15 cellular contexts compared by ENCODE assay signal in the genomic region with DNA sequence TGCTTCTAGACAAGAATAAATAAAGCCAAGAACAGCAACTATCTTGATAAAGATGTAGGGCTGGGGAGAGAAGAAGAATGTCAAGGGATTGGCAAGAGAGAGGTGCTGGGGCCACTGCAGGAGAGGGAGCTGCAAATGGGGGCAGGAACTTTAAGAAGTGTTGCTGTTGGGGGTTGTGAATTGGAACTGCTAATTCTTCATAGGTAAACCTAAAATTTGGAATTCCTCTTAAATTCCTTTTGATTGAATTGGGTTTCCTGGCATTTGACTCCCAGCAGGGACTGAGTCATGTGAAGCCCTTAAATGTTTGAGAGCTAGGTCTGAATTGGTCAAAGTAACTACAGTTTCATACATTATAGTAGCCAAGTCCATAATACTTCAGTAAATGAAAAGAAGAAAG.
A peak's percentile ranks its signal among the peaks of the same experiment; 100 is the strongest.
DNase-seq lines count a peak whose midpoint lies in the region; ATAC-seq and TF ChIP-seq lines count a peak whose summit lies in the region.
"Had no signal": no experiment of that assay in that cellular context is flagged by ENCODE, and none has a peak within 500 bp of the region (broad histone marks: within the 10 kb centered on the region; RNA-seq: fewer than 3 reads in every experiment).

No MANE protein-coding gene starts in this region.

- no peaks in the 10 kb centered on the region for H3K27me3 Mint-ChIP-seq in GM23338 (ENCODE audit: insufficient read depth, low read depth, poor library complexity)
- H3K27me3 Mint-ChIP-seq in WTC11 (ENCODE audit: low read depth) = no peaks in the 10 kb centered on the region; the same call in none of the 2 replicates
- H3K27me3 Mint-ChIP-seq: CD4-positive, CD25-positive, alpha-beta regulatory T cell had no signal

- H3K36me3 Mint-ChIP-seq in GM23338 (ENCODE audit: low read depth) (peaks cover 10% of the 10 kb centered on the region; the same call in 2 of the 3 replicates), WTC11 (peaks cover 9% of the 10 kb centered on the region)
- H3K36me3 Mint-ChIP-seq: CD4-positive, CD25-positive, alpha-beta regulatory T cell had no signal

- no peak overlapping the region for H2BK120ac ChIP-seq in mesendoderm (ENCODE audit: low read depth, low read length)

- no peak overlapping the region for H3K27ac ChIP-seq in GM23338 (ENCODE audit: low read depth)
- no peak overlapping the region for H3K27ac ChIP-seq in mesendoderm (ENCODE audit: low read depth, low read length)
- H3K27ac ChIP-seq: BLaER1 treated with 17β-estradiol and CSF1 and Interleukin-3, amounts not matched to agents 10 nM and 100 nM had no signal

- H3K4me3 Mint-ChIP-seq in GM23338 (no peak overlapping the region), WTC11 (no peak overlapping the region)
- H3K4me3 Mint-ChIP-seq: CD4-positive, CD25-positive, alpha-beta regulatory T cell; H9 had no signal

- H3K4me1 ChIP-seq in GM23338 (ENCODE audit: insufficient read depth) (no peaks in the 10 kb centered on the region), mesendoderm (ENCODE audit: control insufficient read depth, low read depth, low read length) (no peaks in the 10 kb centered on the region)
- H3K4me1 ChIP-seq: BLaER1 treated with 17β-estradiol and CSF1 and Interleukin-3, amounts not matched to agents 10 nM and 100 nM had no signal

- POLR2A ChIA-PET in WTC11 (lab: Charles Lee) = no interaction called here
- POLR2A ChIA-PET in HEK293T (lab: Yijun Ruan, JAX) = no interaction called here

- H2BK5ac ChIP-seq in mesendoderm (ENCODE audit: low read length) = no peak overlapping the region

- H3K36me3 ChIP-seq in GM23338 (ENCODE audit: insufficient read depth) (no peaks in the 10 kb centered on the region), mesendoderm (ENCODE audit: control insufficient read depth, insufficient read depth, low read length) (no peaks in the 10 kb centered on the region)
- H3K36me3 ChIP-seq: BLaER1 treated with 17β-estradiol and CSF1 and Interleukin-3, amounts not matched to agents 10 nM and 100 nM had no signal

- H3K4me3 ChIP-seq in GM23338 (no peak overlapping the region), choroid plexus epithelial cell (ENCODE audit: low read depth, low read length) (no peak overlapping the region), mesendoderm (ENCODE audit: low read length) (no peak overlapping the region)
- H3K4me3 ChIP-seq: BLaER1 treated with 17β-estradiol and CSF1 and Interleukin-3, amounts not matched to agents 10 nM and 100 nM had no signal

- no peaks in the 10 kb centered on the region for H3K79me1 ChIP-seq in mesendoderm (ENCODE audit: low read length)

- H3K79me2 ChIP-seq in GM23338 (replicated peaks; ENCODE audit: insufficient read depth) (no peaks in the 10 kb centered on the region), mesendoderm (ENCODE audit: control insufficient read depth, insufficient read depth, low read length) (no peaks in the 10 kb centered on the region)

- H3K56ac ChIP-seq in mesendoderm (ENCODE audit: low read length) = no peak overlapping the region

- H3K27ac Mint-ChIP-seq in GM23338 = 0 out of 2 replicates have a peak overlapping the region, but pooled peaks have one; percentile 15
- H3K27ac Mint-ChIP-seq in WTC11 = no peak overlapping the region
- H3K27ac Mint-ChIP-seq: CD4-positive, CD25-positive, alpha-beta regulatory T cell; H9 had no signal

- no peak overlapping the region for H2AFZ ChIP-seq in GM23338

- H3K4me2 ChIP-seq in GM23338 = no peak overlapping the region
- H3K4me2 ChIP-seq in mesendoderm (ENCODE audit: low read length) = no peak overlapping the region
- H3K4me2 ChIP-seq: BLaER1 treated with 17β-estradiol and CSF1 and Interleukin-3, amounts not matched to agents 10 nM and 100 nM had no signal

- no peak overlapping the region for H4K8ac ChIP-seq in mesendoderm (ENCODE audit: low read depth, low read length)

- H3F3A ChIP-seq in GM23338 (replicated peaks; ENCODE audit: low read depth) = no peaks in the 10 kb centered on the region

- H3K23ac ChIP-seq in mesendoderm (ENCODE audit: low read length) = no peak overlapping the region

- TF ChIP-seq CTCF in GM23338 (conservative IDR thresholded peaks at IDR 0.05; ENCODE audit: low read depth in 2 of 2) (no peak), WTC11 (IDR thresholded peaks at IDR 0.05) (no peak), choroid plexus epithelial cell (conservative IDR thresholded peaks at IDR 0.05; ENCODE audit: low read depth, low read length) (no peak)

- DNase-seq in GM23338 (ENCODE audit: low spot score) = no peak
- no peak for DNase-seq in WTC11 (ENCODE audit: low spot score)
- DNase-seq in choroid plexus epithelial cell (ENCODE audit: low read depth) = peak; percentile 40
- peak; percentile 47 for DNase-seq in mesendoderm
- DNase-seq in HEK293T (ENCODE audit: extremely low spot score) = no peak
- no peak for DNase-seq in ureter (ENCODE audit: low spot score)
- DNase-seq: 8988T; AML-193; CD4-positive, CD25-positive, alpha-beta regulatory T cell; DND-41; GDM1; H9 had no signal

- 0 out of 2 replicates have a peak, but pooled peaks cover 8% of the 10 kb centered on the region for H3K9me2 ChIP-seq in GM23338 (ENCODE audit: insufficient read depth)

- no peak overlapping the region for H2BK15ac ChIP-seq in mesendoderm (replicated peaks; ENCODE audit: low read depth)

- no peak overlapping the region for H3K18ac ChIP-seq in mesendoderm (ENCODE audit: low read length)

- H4K5ac ChIP-seq in mesendoderm (ENCODE audit: low read length) = no peak overlapping the region

- no peak overlapping the region for H3K4ac ChIP-seq in mesendoderm (ENCODE audit: low read depth, low read length)

- H3K27me3 ChIP-seq in GM23338 (ENCODE audit: insufficient read depth) = no peaks in the 10 kb centered on the region
- H3K27me3 ChIP-seq in mesendoderm (ENCODE audit: insufficient read depth, low read length, poor library complexity) = no peaks in the 10 kb centered on the region
- H3K27me3 ChIP-seq: BLaER1 treated with 17β-estradiol and CSF1 and Interleukin-3, amounts not matched to agents 10 nM and 100 nM had no signal

- ATAC-seq in GM23338 (no peak), WTC11 (peak; percentile 28; the same call in 1 of the 2 replicates), GM19463 (IDR thresholded peaks at IDR 0.05; ENCODE audit: unreplicated experiment) (no peak)
- ATAC-seq: HepG2 had no signal

- H3K9me3 Mint-ChIP-seq in GM23338 (peaks cover 8% of the 10 kb centered on the region), WTC11 (peaks cover 18% of the 10 kb centered on the region)

- peaks cover 5% of the 10 kb centered on the region for H3K4me1 Mint-ChIP-seq in GM23338
- peaks cover 9% of the 10 kb centered on the region for H3K4me1 Mint-ChIP-seq in WTC11
- H3K4me1 Mint-ChIP-seq: CD4-positive, CD25-positive, alpha-beta regulatory T cell had no signal

- H3K9ac ChIP-seq in mesendoderm (ENCODE audit: low read length) = no peak overlapping the region
- H3K9ac ChIP-seq: BLaER1 treated with 17β-estradiol and CSF1 and Interleukin-3, amounts not matched to agents 10 nM and 100 nM had no signal

- CTCF ChIA-PET in WTC11 (lab: Charles Lee) (interaction anchor here (0.8 to 1.1 kb wide), 3 partner anchors 9 to 1374 kb away, joined by 3 to 4 read pairs (median 4); no protein-coding TSS in a partner anchor), HEK293T (lab: Yijun Ruan, JAX) (no interaction called here)

- H4K20me1 ChIP-seq in GM23338 (replicated peaks; ENCODE audit: insufficient read depth) = no peaks in the 10 kb centered on the region
- H4K20me1 ChIP-seq: BLaER1 treated with 17β-estradiol and CSF1 and Interleukin-3, amounts not matched to agents 10 nM and 100 nM had no signal

- H2AK5ac ChIP-seq in mesendoderm (ENCODE audit: low read length) = no peak overlapping the region

TF ChIP-seq in WTC11, 78 proteins besides CTCF, POLR2A, EP300 and RAD21:
- no peak for TF ChIP-seq HMGA2 (CRISPR knock-in tag; IDR thresholded peaks at IDR 0.05)
- TF ChIP-seq RORB (CRISPR knock-in tag; IDR thresholded peaks at IDR 0.05) = no peak

TF ChIP-seq in HEK293T, 16 proteins besides CTCF, POLR2A, EP300 and RAD21:
- no peak for TF ChIP-seq ARNT (IDR thresholded peaks at IDR 0.05)
- TF ChIP-seq ZNF384 (IDR thresholded peaks at IDR 0.05) = no peak
- TF ChIP-seq TARDBP (IDR thresholded peaks at IDR 0.05) = no peak
- no peak for TF ChIP-seq L3MBTL2 (conservative IDR thresholded peaks at IDR 0.05)
- TF ChIP-seq LEF1 (IDR thresholded peaks at IDR 0.05; ENCODE audit: borderline replicate concordance) = no peak
- TF ChIP-seq FOXM1 (IDR thresholded peaks at IDR 0.05; ENCODE audit: borderline replicate concordance) = no peak
- no peak for TF ChIP-seq FOXK2 (IDR thresholded peaks at IDR 0.05)
- no peak for TF ChIP-seq BHLHE40 (IDR thresholded peaks at IDR 0.05; ENCODE audit: borderline replicate concordance)
- TF ChIP-seq HDGF (IDR thresholded peaks at IDR 0.05; ENCODE audit: borderline replicate concordance) = no peak
- TF ChIP-seq FOXA1 (IDR thresholded peaks at IDR 0.05) = no peak
- TF ChIP-seq NFRKB (IDR thresholded peaks at IDR 0.05) = no peak
- TF ChIP-seq SP1 (IDR thresholded peaks at IDR 0.05) = no peak
- no peak for TF ChIP-seq ELF4 (IDR thresholded peaks at IDR 0.05)
- no peak for TF ChIP-seq SUZ12 (IDR thresholded peaks at IDR 0.05)
- TF ChIP-seq, protein P1, sequence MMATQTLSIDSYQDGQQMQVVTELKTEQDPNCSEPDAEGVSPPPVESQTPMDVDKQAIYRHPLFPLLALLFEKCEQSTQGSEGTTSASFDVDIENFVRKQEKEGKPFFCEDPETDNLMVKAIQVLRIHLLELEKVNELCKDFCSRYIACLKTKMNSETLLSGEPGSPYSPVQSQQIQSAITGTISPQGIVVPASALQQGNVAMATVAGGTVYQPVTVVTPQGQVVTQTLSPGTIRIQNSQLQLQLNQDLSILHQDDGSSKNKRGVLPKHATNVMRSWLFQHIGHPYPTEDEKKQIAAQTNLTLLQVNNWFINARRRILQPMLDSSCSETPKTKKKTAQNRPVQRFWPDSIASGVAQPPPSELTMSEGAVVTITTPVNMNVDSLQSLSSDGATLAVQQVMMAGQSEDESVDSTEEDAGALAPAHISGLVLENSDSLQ (IDR thresholded peaks at IDR 0.05) = no peak
- no peak for TF ChIP-seq CTBP1 (IDR thresholded peaks at IDR 0.05; ENCODE audit: borderline replicate concordance)

Comparison
In these comparisons a context has a peak if more than half of its experiments do, and no peak if none do; other contexts are left out.
1. DNase-seq: peak in choroid plexus epithelial cell (single experiment) and mesendoderm (single experiment); none in GM23338 (single experiment), WTC11 (single experiment), HEK293T (single experiment) and ureter (single experiment).